In the genomic region with DNA sequence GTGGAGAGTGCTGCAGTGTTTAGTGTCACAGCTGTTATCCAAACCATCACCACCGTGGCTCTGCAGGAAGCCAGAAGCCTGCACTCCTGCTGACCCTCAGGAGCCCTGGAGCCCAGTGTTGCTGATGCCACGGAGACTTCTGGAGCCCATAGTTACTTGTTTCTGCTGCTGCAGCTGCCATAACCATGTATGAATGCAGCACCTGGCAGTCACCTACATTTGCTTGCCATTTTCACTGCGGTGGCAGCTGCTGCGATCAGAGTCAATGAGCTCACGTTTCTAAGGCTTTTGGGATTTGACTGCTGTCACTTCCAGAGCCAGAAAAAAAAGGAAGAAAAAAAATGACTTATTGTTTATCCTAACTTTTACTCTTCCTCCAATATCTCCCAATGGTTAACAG, we compare ENCODE assay signal across 23 cellular contexts.
"Had no signal": no experiment of that assay in that cellular context is flagged by ENCODE, and none has a peak within 500 bp of the region (broad histone marks: within the 10 kb centered on the region; RNA-seq: fewer than 3 reads in every experiment).

No MANE protein-coding gene starts in this region.

- H3K4me3 ChIP-seq: coronary artery, esophagus squamous epithelium, gastrocnemius medialis, left ventricle myocardium inferior, sigmoid colon, smooth muscle cell, testis, vagina had no signal

- H3K27ac ChIP-seq: coronary artery, esophagus squamous epithelium, gastrocnemius medialis, left ventricle myocardium inferior, sigmoid colon, testis, vagina had no signal

- DNase-seq: activated CD4-positive, alpha-beta T cell treated with anti-CD3 and anti-CD28 coated beads for 4 hours; activated CD4-positive, alpha-beta T cell treated with anti-CD3 and anti-CD28 coated beads, Interleukin-2, amount 50 U/mL, for 48 hours; activated CD4-positive, CD25-positive, alpha-beta regulatory T cell; activated naive CD4-positive, alpha-beta T cell treated with Interleukin-2 at 50 U/mL for 16 hours; activated naive CD8-positive, alpha-beta T cell treated with anti-CD3 and anti-CD28 coated beads, Interleukin-2, amount 10 ng/mL, durations not matched to agents 7 days and 5 days; activated T-cell treated with anti-CD3 and anti-CD28 coated beads, Interleukin-2, amount 50 U/mL, for 48 hours; amniotic stem cell; cerebellar nuclear complex; esophagus squamous epithelium; gastrocnemius medialis; hippocampal formation; kidney glomerular epithelial cell; left ventricle myocardium inferior; mammary epithelial cell; retina; sigmoid colon; stimulated activated CD4-positive, alpha-beta T cell treated with anti-CD3 and anti-CD28 coated beads, Interleukin-4, amount 100 ng/mL, for 1 hour; stimulated activated naive CD4-positive, alpha-beta T cell; testis had no signal

- H3K9me3 ChIP-seq: esophagus squamous epithelium, gastrocnemius medialis, left ventricle myocardium inferior, sigmoid colon, testis, vagina had no signal

- H3K27me3 ChIP-seq: gastrocnemius medialis, sigmoid colon, testis, vagina had no signal

- ATAC-seq: gastrocnemius medialis; natural killer cell treated with Interleukin-12 subunit alpha and Interleukin-12 subunit beta and Interleukin-15 and Interleukin-18, amount 100 ng/mL, for 72 hours had no signal

- H3K36me3 ChIP-seq: esophagus squamous epithelium, gastrocnemius medialis, left ventricle myocardium inferior, sigmoid colon, vagina had no signal

- H3K4me1 ChIP-seq: esophagus squamous epithelium, gastrocnemius medialis, left ventricle myocardium inferior, sigmoid colon, testis, vagina had no signal
